14 cellular contexts compared by ENCODE assay signal in genomic region chr2:103002954-103003353, GRCh38.
DNase-seq lines count a peak whose midpoint lies in the region; ATAC-seq, FAIRE-seq and TF ChIP-seq lines count a peak whose summit lies in the region.
"Had no signal": no experiment of that assay in that cellular context is flagged by ENCODE, and none has a peak within 500 bp of the region (broad histone marks: within the 10 kb centered on the region; RNA-seq: fewer than 3 reads in every experiment).

No MANE protein-coding gene starts in this region.

- CTCF ChIA-PET in PC-3 (lab: Charles Lee), result no interaction called here

- H3K4me1 ChIP-seq in PC-3 (ENCODE audit: insufficient read depth, low read length), result no peaks in the 10 kb centered on the region
- peaks cover 16% of the 10 kb centered on the region for H3K4me1 ChIP-seq in psoas muscle
- H3K4me1 ChIP-seq: Caco-2 had no signal

- no peak overlapping the region for H3K27ac Mint-ChIP-seq in glutamatergic neuron (ENCODE audit: unreplicated experiment)
- H3K27ac Mint-ChIP-seq: CD14-positive monocyte; CD8-positive, alpha-beta T cell; HFFc6 had no signal

- ATAC-seq in PC-3 (no peak), psoas muscle (peak in 3 of 4 donors; percentile 37 to 49 (median 38))
- ATAC-seq: CD8-positive, alpha-beta T cell; K562 had no signal

- H3K27me3 ChIP-seq in PC-3 (ENCODE audit: low read length) (peaks cover 58% of the 10 kb centered on the region), psoas muscle (ENCODE audit: insufficient read depth in 3 of 3, low read length in 2 of 3) (no peaks in the 10 kb centered on the region)

- no peak overlapping the region for H2AFZ ChIP-seq in PC-3 (ENCODE audit: low read length)

- no peak overlapping the region for H3K9ac ChIP-seq in PC-3 (ENCODE audit: low read length)

- H3K9me3 Mint-ChIP-seq in glutamatergic neuron (ENCODE audit: unreplicated experiment), result no peaks in the 10 kb centered on the region

- no peaks in the 10 kb centered on the region for H3K79me2 ChIP-seq in PC-3 (ENCODE audit: low read length)

- H3K36me3 Mint-ChIP-seq in glutamatergic neuron (ENCODE audit: unreplicated experiment), result no peaks in the 10 kb centered on the region
- H3K36me3 Mint-ChIP-seq: CD14-positive monocyte; CD8-positive, alpha-beta T cell had no signal

- H3K4me3 Mint-ChIP-seq in glutamatergic neuron (ENCODE audit: unreplicated experiment), result no peak overlapping the region
- H3K4me3 Mint-ChIP-seq: CD14-positive monocyte; CD8-positive, alpha-beta T cell; HFFc6 had no signal

- no peak for FAIRE-seq in D721Med (lab: Jason Lieb, UNC)
- FAIRE-seq: A204.1, K562 had no signal

- H3K27ac ChIP-seq in PC-3 (ENCODE audit: low read length) (no peak overlapping the region), psoas muscle (no peak overlapping the region)

- no peak overlapping the region for H3K4me2 ChIP-seq in PC-3 (ENCODE audit: low read length)

- intact Hi-C loops in PC-3 (cut with micrococcal nuclease) (no loop called here), psoas muscle (cut with DNase I) (no loop called here)

- BruUV-seq in PC-3 (replicated peaks; lab: Mats Ljungman, UMichigan), result no TSS peak

- POLR2A ChIA-PET in PC-3 (lab: Charles Lee; ENCODE audit: unreplicated experiment), result no interaction called here

- no peaks in the 10 kb centered on the region for H3F3A ChIP-seq in PC-3 (ENCODE audit: low read length, unreplicated experiment)

- H3K9me3 ChIP-seq in PC-3 (ENCODE audit: low read length), result no peaks in the 10 kb centered on the region
- peaks cover 4% of the 10 kb centered on the region for H3K9me3 ChIP-seq in psoas muscle
- H3K9me3 ChIP-seq: Caco-2 had no signal

- no peaks in the 10 kb centered on the region for H4K20me1 ChIP-seq in PC-3 (ENCODE audit: low read length)

- no peaks in the 10 kb centered on the region for H3K4me1 Mint-ChIP-seq in glutamatergic neuron (ENCODE audit: low read depth, unreplicated experiment)
- H3K4me1 Mint-ChIP-seq: CD14-positive monocyte had no signal

- H3K9me2 ChIP-seq in PC-3 (replicated peaks; ENCODE audit: low read length), result no peaks in the 10 kb centered on the region

- H3K36me3 ChIP-seq in PC-3 (ENCODE audit: low read depth, low read length) (no peaks in the 10 kb centered on the region), psoas muscle (ENCODE audit: insufficient read depth in 1 of 2, low read depth in 1 of 2) (no peaks in the 10 kb centered on the region)

- H3K4me3 ChIP-seq in PC-3 (ENCODE audit: low read length), result no peak overlapping the region
- H3K4me3 ChIP-seq in psoas muscle, result no peak overlapping the region
- H3K4me3 ChIP-seq: K562 had no signal

- 50 to 67% (median 56%) methylated on average over 4 of the region's 4 CpGs for WGBS in psoas muscle, 3 donors

- peak; percentile 0 for DNase-seq in NCI-H748 (lab: John Stamatoyannopoulos, UW; ENCODE audit: unreplicated experiment)
- DNase-seq in NCI-H748 treated with DMSO at 0.1 percent for 48 hours (lab: John Stamatoyannopoulos, UW), result no peak
- DNase-seq in DMS53 (lab: John Stamatoyannopoulos, UW), result peak; percentile 77
- DNase-seq in PC-3, result peak; percentile 5
- no peak for DNase-seq in psoas muscle
- DNase-seq in glutamatergic neuron, result no peak
- DNase-seq in D721Med (ENCODE audit: insufficient read length, low spot score), result no peak
- DNase-seq: Caco-2; CD8-positive, alpha-beta T cell; HCEC 1CT; HFFc6 had no signal

- H3K27me3 Mint-ChIP-seq in glutamatergic neuron (ENCODE audit: unreplicated experiment), result no peaks in the 10 kb centered on the region

- TF ChIP-seq CTCF in PC-3 (conservative IDR thresholded peaks at IDR 0.05; ENCODE audit: low read depth, low read length) (no peak), psoas muscle (IDR thresholded peaks at IDR 0.05) (no peak), glutamatergic neuron (IDR thresholded peaks at IDR 0.05; ENCODE audit: partially characterized antibody, unreplicated experiment) (no peak), D721Med (IDR thresholded peaks at IDR 0.05; ENCODE audit: insufficient read depth, missing control alignments) (no peak)

Comparison
In these comparisons a context has a peak if more than half of its experiments do, and no peak if none do; other contexts are left out.
1. DNase-seq: peak in NCI-H748 (single experiment), DMS53 (single experiment) and PC-3 (single experiment); none in NCI-H748 treated with DMSO at 0.1 percent for 48 hours (single experiment), psoas muscle (0 of 2), glutamatergic neuron (single experiment) and D721Med (single experiment).